ENCODE assay signal across 10 cellular contexts in the genomic region with DNA sequence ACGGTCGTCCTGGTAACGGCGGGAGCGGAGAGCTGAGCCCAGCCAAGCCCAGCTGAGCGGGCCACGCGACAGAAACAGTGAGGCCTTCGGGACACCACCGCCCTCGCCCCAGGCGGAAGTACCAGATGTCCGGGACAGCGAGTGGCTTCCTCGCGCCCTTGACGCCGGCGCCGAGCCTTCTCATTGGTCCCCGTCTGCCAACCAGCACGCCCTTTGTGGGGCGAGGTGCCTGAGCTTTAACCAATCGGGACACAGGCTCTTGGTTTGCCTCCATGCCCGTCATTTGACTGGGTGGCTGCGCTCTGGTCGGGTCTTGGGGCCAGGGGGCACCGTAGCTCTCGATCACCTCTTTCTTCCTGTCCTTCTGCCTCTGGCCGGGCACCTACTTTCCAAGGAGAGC. TPM values are rescaled to one million over a fixed set of nuclear protein-coding genes. Genes with fewer than 3 reads are reported as not detected.
"Had no signal": no experiment of that assay in that cellular context is flagged by ENCODE, and none has a peak within 500 bp of the region (broad histone marks: within the 10 kb centered on the region; RNA-seq: fewer than 3 reads in every experiment).

A gene (minus strand): TSS at position 101 of the 400 bp plus-strand sequence. CDS start 134 bp downstream, outside the sequence.

RNA-seq across cellular contexts. Expression of the gene that starts here (rescaled TPM):
- total RNA-seq: OCI-LY7, PC-3, PC-9, Peyer's patch, Right ventricle myocardium inferior, Right ventricle myocardium superior, RPMI7951, SJCRH30, SJSA1, SK-MEL-5 had no signal
